Comparison of ENCODE assay signal across 2 cellular contexts in the genomic region with DNA sequence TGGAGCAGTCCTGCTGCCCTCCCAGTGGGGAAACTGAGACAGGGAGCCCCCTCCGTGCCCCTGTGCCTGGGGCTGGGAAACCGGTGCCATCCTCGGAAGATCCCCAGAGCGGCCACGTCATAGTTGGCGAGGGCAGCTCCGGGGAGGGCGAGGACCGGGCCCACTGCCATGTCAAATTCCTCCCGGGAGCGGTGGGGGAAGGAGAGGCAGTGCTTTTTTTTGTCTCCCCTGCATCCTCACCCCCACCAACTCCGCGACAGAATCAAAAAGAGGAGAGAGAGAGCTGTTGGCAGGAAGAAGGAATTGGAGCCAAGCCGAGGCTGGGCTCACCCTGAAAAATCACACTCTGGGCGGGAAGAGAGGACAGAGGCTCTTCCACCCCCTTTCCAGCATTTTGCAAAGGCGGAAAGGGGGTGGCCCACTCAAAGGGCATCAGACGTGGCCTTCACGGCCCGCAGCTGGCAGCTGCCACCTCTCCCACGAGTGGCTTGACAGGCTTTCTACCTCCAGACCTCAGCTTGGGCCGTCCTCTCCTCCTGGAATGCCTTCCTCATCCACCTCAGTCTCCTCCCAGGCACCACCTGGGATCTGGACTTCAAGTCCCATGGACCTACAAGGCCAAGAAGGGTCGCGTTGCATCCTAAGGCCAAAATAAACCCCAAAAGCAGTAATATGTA.
TF ChIP-seq lines count a peak whose summit lies in the region.

No MANE protein-coding gene starts in this region.

TF ChIP-seq in endothelial cell of umbilical vein, 7 proteins besides CTCF, POLR2A, EP300 and RAD21 (continued from another document):
- TF ChIP-seq, protein P1, sequence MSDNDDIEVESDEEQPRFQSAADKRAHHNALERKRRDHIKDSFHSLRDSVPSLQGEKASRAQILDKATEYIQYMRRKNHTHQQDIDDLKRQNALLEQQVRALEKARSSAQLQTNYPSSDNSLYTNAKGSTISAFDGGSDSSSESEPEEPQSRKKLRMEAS (IDR thresholded peaks at IDR 0.05; ENCODE audit: insufficient read depth, insufficient read length): no peak
- TF ChIP-seq POLR2AphosphoS5 (IDR thresholded peaks at IDR 0.05; ENCODE audit: insufficient read depth, low read depth, low read length): no peak

TF ChIP-seq in GM23338, 12 proteins besides CTCF, POLR2A, EP300 and RAD21 (continued from another document):
- TF ChIP-seq, protein P2, sequence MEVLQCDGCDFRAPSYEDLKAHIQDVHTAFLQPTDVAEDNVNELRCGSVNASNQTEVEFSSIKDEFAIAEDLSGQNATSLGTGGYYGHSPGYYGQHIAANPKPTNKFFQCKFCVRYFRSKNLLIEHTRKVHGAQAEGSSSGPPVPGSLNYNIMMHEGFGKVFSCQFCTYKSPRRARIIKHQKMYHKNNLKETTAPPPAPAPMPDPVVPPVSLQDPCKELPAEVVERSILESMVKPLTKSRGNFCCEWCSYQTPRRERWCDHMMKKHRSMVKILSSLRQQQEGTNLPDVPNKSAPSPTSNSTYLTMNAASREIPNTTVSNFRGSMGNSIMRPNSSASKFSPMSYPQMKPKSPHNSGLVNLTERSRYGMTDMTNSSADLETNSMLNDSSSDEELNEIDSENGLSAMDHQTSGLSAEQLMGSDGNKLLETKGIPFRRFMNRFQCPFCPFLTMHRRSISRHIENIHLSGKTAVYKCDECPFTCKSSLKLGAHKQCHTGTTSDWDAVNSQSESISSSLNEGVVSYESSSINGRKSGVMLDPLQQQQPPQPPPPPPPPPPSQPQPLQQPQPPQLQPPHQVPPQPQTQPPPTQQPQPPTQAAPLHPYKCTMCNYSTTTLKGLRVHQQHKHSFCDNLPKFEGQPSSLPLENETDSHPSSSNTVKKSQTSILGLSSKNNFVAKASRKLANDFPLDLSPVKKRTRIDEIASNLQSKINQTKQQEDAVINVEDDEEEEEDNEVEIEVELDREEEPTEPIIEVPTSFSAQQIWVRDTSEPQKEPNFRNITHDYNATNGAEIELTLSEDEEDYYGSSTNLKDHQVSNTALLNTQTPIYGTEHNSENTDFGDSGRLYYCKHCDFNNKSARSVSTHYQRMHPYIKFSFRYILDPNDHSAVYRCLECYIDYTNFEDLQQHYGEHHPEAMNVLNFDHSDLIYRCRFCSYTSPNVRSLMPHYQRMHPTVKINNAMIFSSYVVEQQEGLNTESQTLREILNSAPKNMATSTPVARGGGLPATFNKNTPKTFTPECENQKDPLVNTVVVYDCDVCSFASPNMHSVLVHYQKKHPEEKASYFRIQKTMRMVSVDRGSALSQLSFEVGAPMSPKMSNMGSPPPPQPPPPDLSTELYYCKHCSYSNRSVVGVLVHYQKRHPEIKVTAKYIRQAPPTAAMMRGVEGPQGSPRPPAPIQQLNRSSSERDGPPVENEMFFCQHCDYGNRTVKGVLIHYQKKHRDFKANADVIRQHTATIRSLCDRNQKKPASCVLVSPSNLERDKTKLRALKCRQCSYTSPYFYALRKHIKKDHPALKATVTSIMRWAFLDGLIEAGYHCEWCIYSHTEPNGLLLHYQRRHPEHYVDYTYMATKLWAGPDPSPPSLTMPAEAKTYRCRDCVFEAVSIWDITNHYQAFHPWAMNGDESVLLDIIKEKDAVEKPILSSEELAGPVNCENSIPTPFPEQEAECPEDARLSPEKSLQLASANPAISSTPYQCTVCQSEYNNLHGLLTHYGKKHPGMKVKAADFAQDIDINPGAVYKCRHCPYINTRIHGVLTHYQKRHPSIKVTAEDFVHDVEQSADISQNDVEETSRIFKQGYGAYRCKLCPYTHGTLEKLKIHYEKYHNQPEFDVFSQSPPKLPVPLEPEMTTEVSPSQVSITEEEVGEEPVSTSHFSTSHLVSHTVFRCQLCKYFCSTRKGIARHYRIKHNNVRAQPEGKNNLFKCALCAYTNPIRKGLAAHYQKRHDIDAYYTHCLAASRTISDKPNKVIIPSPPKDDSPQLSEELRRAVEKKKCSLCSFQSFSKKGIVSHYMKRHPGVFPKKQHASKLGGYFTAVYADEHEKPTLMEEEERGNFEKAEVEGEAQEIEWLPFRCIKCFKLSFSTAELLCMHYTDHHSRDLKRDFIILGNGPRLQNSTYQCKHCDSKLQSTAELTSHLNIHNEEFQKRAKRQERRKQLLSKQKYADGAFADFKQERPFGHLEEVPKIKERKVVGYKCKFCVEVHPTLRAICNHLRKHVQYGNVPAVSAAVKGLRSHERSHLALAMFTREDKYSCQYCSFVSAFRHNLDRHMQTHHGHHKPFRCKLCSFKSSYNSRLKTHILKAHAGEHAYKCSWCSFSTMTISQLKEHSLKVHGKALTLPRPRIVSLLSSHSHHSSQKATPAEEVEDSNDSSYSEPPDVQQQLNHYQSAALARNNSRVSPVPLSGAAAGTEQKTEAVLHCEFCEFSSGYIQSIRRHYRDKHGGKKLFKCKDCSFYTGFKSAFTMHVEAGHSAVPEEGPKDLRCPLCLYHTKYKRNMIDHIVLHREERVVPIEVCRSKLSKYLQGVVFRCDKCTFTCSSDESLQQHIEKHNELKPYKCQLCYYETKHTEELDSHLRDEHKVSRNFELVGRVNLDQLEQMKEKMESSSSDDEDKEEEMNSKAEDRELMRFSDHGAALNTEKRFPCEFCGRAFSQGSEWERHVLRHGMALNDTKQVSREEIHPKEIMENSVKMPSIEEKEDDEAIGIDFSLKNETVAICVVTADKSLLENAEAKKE (CRISPR knock-in tag; IDR thresholded peaks at IDR 0.05): no peak
- no peak for TF ChIP-seq ZNF331 (CRISPR knock-in tag; IDR thresholded peaks at IDR 0.05; ENCODE audit: low read depth)
TF ChIP-seq in GM23338: peak in this region for 0.
